17 cellular contexts compared by ENCODE assay signal in the genomic region with DNA sequence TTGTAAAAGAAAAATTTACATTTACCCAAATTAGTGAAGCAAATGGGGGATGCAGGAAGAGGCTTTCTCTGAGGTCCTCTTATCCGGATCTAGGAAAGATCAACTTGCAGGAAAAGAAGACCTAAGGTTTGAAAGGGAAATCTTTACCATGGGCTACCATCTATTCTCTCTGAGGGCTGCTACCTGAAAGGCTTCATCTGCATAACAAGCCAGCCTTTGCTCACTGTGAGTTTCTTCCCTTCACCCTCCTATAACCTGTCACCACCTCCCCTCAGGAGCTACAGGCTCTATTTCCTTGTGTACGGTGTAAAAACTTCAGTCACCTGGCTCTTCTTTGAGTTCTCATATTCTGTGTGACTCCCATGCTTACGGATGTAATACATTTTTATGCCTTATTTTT.
"Had no signal": no experiment of that assay in that cellular context is flagged by ENCODE, and none has a peak within 500 bp of the region (broad histone marks: within the 10 kb centered on the region; RNA-seq: fewer than 3 reads in every experiment).

No MANE protein-coding gene starts in this region.

- FAIRE-seq: K562 had no signal

- H3K27ac ChIP-seq: SJCRH30 had no signal

- DNase-seq: MV-4-11, NCI-H1048, NCI-H1105, NCI-H1436 treated with DMSO at 0.1 percent for 48 hours, NCI-H1694 treated with DMSO at 0.1 percent for 48 hours, NCI-H1930, NCI-H2081, NCI-H2107, NCI-H2227 treated with DMSO at 0.1 percent for 48 hours, NCI-H524, NCI-H69, NCI-H774, PC-3, SHP77 treated with DMSO at 0.1 percent for 48 hours, SJCRH30, T-helper 1 cell had no signal

- H3K4me1 ChIP-seq: SJCRH30 had no signal

- H3K9me3 ChIP-seq: SJCRH30 had no signal

- H3K4me3 ChIP-seq: K562, SJCRH30 had no signal

- H3K27me3 ChIP-seq: SJCRH30 had no signal

- H3K36me3 ChIP-seq: SJCRH30 had no signal
